ENCODE assay signal across 26 cellular contexts in the genomic region with DNA sequence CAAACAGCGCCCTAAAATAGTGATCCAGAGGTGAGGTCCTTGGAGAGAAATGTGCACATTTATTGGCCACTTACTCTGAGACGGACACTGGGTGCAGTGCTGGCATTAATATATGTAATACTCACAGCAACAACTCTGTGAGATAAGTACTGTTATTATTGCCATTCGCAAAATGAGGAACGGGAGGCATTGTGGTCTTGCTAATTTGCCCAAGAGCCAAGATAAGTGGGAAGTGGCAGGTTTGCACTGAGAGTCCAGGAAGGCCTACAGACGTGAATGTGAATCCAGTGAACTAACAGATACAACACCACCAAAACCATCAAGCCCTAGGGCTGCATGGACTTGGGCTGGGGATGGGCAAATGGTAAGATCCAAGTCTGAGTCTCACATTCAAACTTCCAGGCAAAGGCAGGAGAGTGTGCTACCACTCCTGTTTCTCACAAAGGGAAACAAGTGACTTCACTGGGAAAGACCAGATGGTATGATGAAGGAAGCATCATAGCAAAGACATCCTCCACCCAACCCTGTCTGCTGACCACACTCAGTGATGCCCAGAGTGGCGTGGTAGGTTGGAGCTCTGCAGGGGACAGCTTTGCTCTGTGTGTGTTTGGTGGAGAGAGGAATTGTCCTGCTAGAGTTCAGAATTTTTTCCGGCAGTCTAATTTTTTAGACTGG. TPM values are rescaled to one million over a fixed set of nuclear protein-coding genes. Genes with fewer than 3 reads are reported as not detected.
DNase-seq lines count a peak whose midpoint lies in the region; ATAC-seq and TF ChIP-seq lines count a peak whose summit lies in the region.
"Had no signal": no experiment of that assay in that cellular context is flagged by ENCODE, and none has a peak within 500 bp of the region (broad histone marks: within the 10 kb centered on the region; RNA-seq: fewer than 3 reads in every experiment).

No MANE protein-coding gene starts in this region.

- no peaks in the 10 kb centered on the region for H3K27me3 Mint-ChIP-seq in activated CD4-positive, alpha-beta memory T cell treated with anti-CD3 and anti-CD28 coated beads, Interleukin-2, amount 10 ng/mL, durations not matched to agents 7 days and 5 days
- peaks cover 3% of the 10 kb centered on the region for H3K27me3 Mint-ChIP-seq in activated CD4-positive, alpha-beta memory T cell treated with anti-CD3 and anti-CD28 coated beads for 36 hours
- H3K27me3 Mint-ChIP-seq in activated T-helper 1 cell treated with anti-CD3 and anti-CD28 coated beads, Interleukin-12 subunit alpha, Interleukin-12 subunit beta, Interleukin-2, Interleukin-4 antibody, amounts not matched to agents 30 ng/mL and 10 ng/mL and 1 ng/mL, durations not matched to agents 14 hours and 24 hours and 36 hours (ENCODE audit: insufficient read depth) = no peaks in the 10 kb centered on the region
- H3K27me3 Mint-ChIP-seq: activated CD4-positive, alpha-beta T cell treated with anti-CD3 and anti-CD28 coated beads, Interleukin-2, amount 10 ng/mL, durations not matched to agents 7 days and 5 days; stimulated activated memory B cell treated with anti-CD40 and anti-IgM and Interleukin-4, amounts not matched to agents 10 μg/mL and 1 μg/mL and 100 μg/mL, for 72 hours had no signal

- no peaks in the 10 kb centered on the region for H3K9me3 Mint-ChIP-seq in activated CD4-positive, alpha-beta memory T cell treated with anti-CD3 and anti-CD28 coated beads, Interleukin-2, amount 10 ng/mL, durations not matched to agents 7 days and 5 days
- no peaks in the 10 kb centered on the region for H3K9me3 Mint-ChIP-seq in activated CD4-positive, alpha-beta memory T cell treated with anti-CD3 and anti-CD28 coated beads for 36 hours
- no peaks in the 10 kb centered on the region for H3K9me3 Mint-ChIP-seq in activated T-helper 1 cell treated with anti-CD3 and anti-CD28 coated beads, Interleukin-12 subunit alpha, Interleukin-12 subunit beta, Interleukin-2, Interleukin-4 antibody, amounts not matched to agents 30 ng/mL and 10 ng/mL and 1 ng/mL, durations not matched to agents 14 hours and 24 hours and 36 hours
- H3K9me3 Mint-ChIP-seq: activated CD4-positive, alpha-beta T cell treated with anti-CD3 and anti-CD28 coated beads, Interleukin-2, amount 10 ng/mL, durations not matched to agents 7 days and 5 days; activated naive CD8-positive, alpha-beta T cell treated with anti-CD3 and anti-CD28 coated beads for 36 hours; stimulated activated memory B cell treated with anti-CD40 and anti-IgM and Interleukin-4, amounts not matched to agents 10 μg/mL and 1 μg/mL and 100 μg/mL, for 72 hours had no signal

- H3K36me3 ChIP-seq in osteoblast (ENCODE audit: insufficient read depth, low read length) = no peaks in the 10 kb centered on the region
- H3K36me3 ChIP-seq: right atrium auricular region, tibial artery had no signal

- ATAC-seq in HG03097 (IDR thresholded peaks at IDR 0.05; ENCODE audit: low FRiP score, unreplicated experiment) = no peak
- ATAC-seq: body of pancreas; left colon; stimulated activated memory B cell treated with anti-CD40 and anti-IgM and Interleukin-4, amounts not matched to agents 10 μg/mL and 1 μg/mL and 100 μg/mL, for 72 hours had no signal

- intact Hi-C loops in activated CD4-positive, alpha-beta memory T cell treated with anti-CD3 and anti-CD28 coated beads for 36 hours (cut with micrococcal nuclease) = no loop called here
- intact Hi-C loops in activated T-helper 1 cell treated with anti-CD3 and anti-CD28 coated beads, Interleukin-12 subunit alpha, Interleukin-12 subunit beta, Interleukin-2, Interleukin-4 antibody, amounts not matched to agents 30 ng/mL and 10 ng/mL and 1 ng/mL, durations not matched to agents 14 hours and 24 hours and 36 hours (cut with micrococcal nuclease) = no loop called here

- peaks cover 1% of the 10 kb centered on the region for H3K4me1 ChIP-seq in osteoblast (ENCODE audit: insufficient read depth, low read length)
- H3K4me1 ChIP-seq: body of pancreas, tibial artery had no signal

- POLR2A ChIA-PET in activated CD4-positive, alpha-beta memory T cell treated with anti-CD3 and anti-CD28 coated beads, Interleukin-2, amount 10 ng/mL, durations not matched to agents 7 days and 5 days (lab: Charles Lee) = no interaction called here
- POLR2A ChIA-PET in activated CD4-positive, alpha-beta memory T cell treated with anti-CD3 and anti-CD28 coated beads for 36 hours (lab: Charles Lee) = no interaction called here

- H3K4me1 Mint-ChIP-seq in activated CD4-positive, alpha-beta memory T cell treated with anti-CD3 and anti-CD28 coated beads, Interleukin-2, amount 10 ng/mL, durations not matched to agents 7 days and 5 days = peaks cover 65% of the 10 kb centered on the region
- peaks cover 44% of the 10 kb centered on the region for H3K4me1 Mint-ChIP-seq in activated CD4-positive, alpha-beta memory T cell treated with anti-CD3 and anti-CD28 coated beads for 36 hours (ENCODE audit: low read depth)
- peaks cover 27% of the 10 kb centered on the region for H3K4me1 Mint-ChIP-seq in activated T-helper 1 cell treated with anti-CD3 and anti-CD28 coated beads, Interleukin-12 subunit alpha, Interleukin-12 subunit beta, Interleukin-2, Interleukin-4 antibody, amounts not matched to agents 30 ng/mL and 10 ng/mL and 1 ng/mL, durations not matched to agents 14 hours and 24 hours and 36 hours (ENCODE audit: low read depth)

- H3K27ac Mint-ChIP-seq in activated CD4-positive, alpha-beta memory T cell treated with anti-CD3 and anti-CD28 coated beads, Interleukin-2, amount 10 ng/mL, durations not matched to agents 7 days and 5 days = peak overlapping the region; percentile 40
- H3K27ac Mint-ChIP-seq in activated CD4-positive, alpha-beta memory T cell treated with anti-CD3 and anti-CD28 coated beads for 36 hours = no peak overlapping the region
- H3K27ac Mint-ChIP-seq in activated T-helper 1 cell treated with anti-CD3 and anti-CD28 coated beads, Interleukin-12 subunit alpha, Interleukin-12 subunit beta, Interleukin-2, Interleukin-4 antibody, amounts not matched to agents 30 ng/mL and 10 ng/mL and 1 ng/mL, durations not matched to agents 14 hours and 24 hours and 36 hours = peak overlapping the region; percentile 11
- H3K27ac Mint-ChIP-seq: activated CD4-positive, alpha-beta T cell treated with anti-CD3 and anti-CD28 coated beads, Interleukin-2, amount 10 ng/mL, durations not matched to agents 7 days and 5 days; activated naive CD8-positive, alpha-beta T cell treated with anti-CD3 and anti-CD28 coated beads for 36 hours had no signal

- H3K27me3 ChIP-seq in osteoblast (ENCODE audit: insufficient read depth, low read length) = no peaks in the 10 kb centered on the region
- H3K27me3 ChIP-seq: body of pancreas, right atrium auricular region, tibial artery had no signal

- no peak overlapping the region for H3K4me2 ChIP-seq in osteoblast (ENCODE audit: insufficient read depth, low read length)

- no peak overlapping the region for H3K4me3 Mint-ChIP-seq in activated CD4-positive, alpha-beta memory T cell treated with anti-CD3 and anti-CD28 coated beads, Interleukin-2, amount 10 ng/mL, durations not matched to agents 7 days and 5 days
- no peak overlapping the region for H3K4me3 Mint-ChIP-seq in activated CD4-positive, alpha-beta memory T cell treated with anti-CD3 and anti-CD28 coated beads for 36 hours
- no peak overlapping the region for H3K4me3 Mint-ChIP-seq in activated T-helper 1 cell treated with anti-CD3 and anti-CD28 coated beads, Interleukin-12 subunit alpha, Interleukin-12 subunit beta, Interleukin-2, Interleukin-4 antibody, amounts not matched to agents 30 ng/mL and 10 ng/mL and 1 ng/mL, durations not matched to agents 14 hours and 24 hours and 36 hours
- H3K4me3 Mint-ChIP-seq: activated CD4-positive, alpha-beta T cell treated with anti-CD3 and anti-CD28 coated beads, Interleukin-2, amount 10 ng/mL, durations not matched to agents 7 days and 5 days; activated naive CD8-positive, alpha-beta T cell treated with anti-CD3 and anti-CD28 coated beads for 36 hours; stimulated activated memory B cell treated with anti-CD40 and anti-IgM and Interleukin-4, amounts not matched to agents 10 μg/mL and 1 μg/mL and 100 μg/mL, for 72 hours had no signal

- H3K36me3 Mint-ChIP-seq in activated CD4-positive, alpha-beta memory T cell treated with anti-CD3 and anti-CD28 coated beads, Interleukin-2, amount 10 ng/mL, durations not matched to agents 7 days and 5 days (ENCODE audit: low read depth) = peaks cover 41% of the 10 kb centered on the region
- peaks cover 19% of the 10 kb centered on the region for H3K36me3 Mint-ChIP-seq in activated CD4-positive, alpha-beta memory T cell treated with anti-CD3 and anti-CD28 coated beads for 36 hours
- H3K36me3 Mint-ChIP-seq in activated T-helper 1 cell treated with anti-CD3 and anti-CD28 coated beads, Interleukin-12 subunit alpha, Interleukin-12 subunit beta, Interleukin-2, Interleukin-4 antibody, amounts not matched to agents 30 ng/mL and 10 ng/mL and 1 ng/mL, durations not matched to agents 14 hours and 24 hours and 36 hours (ENCODE audit: low read depth) = peaks cover 6% of the 10 kb centered on the region
- H3K36me3 Mint-ChIP-seq: activated naive CD8-positive, alpha-beta T cell treated with anti-CD3 and anti-CD28 coated beads for 36 hours had no signal

- no peak for TF ChIP-seq CTCF in osteoblast (IDR thresholded peaks at IDR 0.05; ENCODE audit: extremely low read depth, low read depth, low read length)

- H3K9me3 ChIP-seq in osteoblast (ENCODE audit: low read depth, low read length) = no peaks in the 10 kb centered on the region
- H3K9me3 ChIP-seq: body of pancreas, right atrium auricular region, tibial artery had no signal

- H3K4me3 ChIP-seq in osteoblast (ENCODE audit: insufficient read depth, low read length) = no peak overlapping the region
- H3K4me3 ChIP-seq: body of pancreas, coronary artery, right atrium auricular region, tibial artery had no signal

- H4K20me1 ChIP-seq in osteoblast (ENCODE audit: insufficient read depth, low read length) = no peaks in the 10 kb centered on the region

- no peaks in the 10 kb centered on the region for H3K79me2 ChIP-seq in osteoblast (ENCODE audit: insufficient read depth, low read length)

- DNase-seq in activated CD4-positive, alpha-beta memory T cell treated with anti-CD3 and anti-CD28 coated beads, Interleukin-2, amount 10 ng/mL, durations not matched to agents 7 days and 5 days = no peak
- DNase-seq in activated CD4-positive, alpha-beta memory T cell treated with anti-CD3 and anti-CD28 coated beads for 36 hours = no peak
- DNase-seq in NOMO-1 (lab: John Stamatoyannopoulos, UW; ENCODE audit: unreplicated experiment in 2 of 2) = peak; percentile 62 to 66
- DNase-seq in activated T-helper 1 cell treated with anti-CD3 and anti-CD28 coated beads, Interleukin-12 subunit alpha, Interleukin-12 subunit beta, Interleukin-2, Interleukin-4 antibody, amounts not matched to agents 30 ng/mL and 10 ng/mL and 1 ng/mL, durations not matched to agents 14 hours and 24 hours and 36 hours (ENCODE audit: low spot score) = no peak
- DNase-seq in osteoblast (ENCODE audit: insufficient read length, low spot score, missing footprints) = peak; percentile 85
- DNase-seq in SK-N-DZ (ENCODE audit: low spot score) = no peak
- DNase-seq in stimulated activated CD8-positive, alpha-beta memory T cell treated with anti-CD3 and anti-CD28 coated beads, Interleukin-4, amount 100 ng/mL, for 48 hours = no peak
- DNase-seq: activated CD4-positive, alpha-beta T cell treated with anti-CD3 and anti-CD28 coated beads, Interleukin-2, amount 10 ng/mL, durations not matched to agents 7 days and 5 days; activated naive CD8-positive, alpha-beta T cell treated with anti-CD3 and anti-CD28 coated beads for 36 hours; activated T-cell treated with anti-CD3 and anti-CD28 coated beads, Interleukin-2, amount 50 U/mL, for 48 hours; body of pancreas; C1 segment of cervical spinal cord; left colon; NCI-H1930; NCI-H524; nucleus accumbens; SIG-M5; T-helper 9 cell; tibial artery had no signal

- H3K27ac ChIP-seq in osteoblast (ENCODE audit: low read depth, low read length) = no peak overlapping the region
- H3K27ac ChIP-seq: 22Rv1, body of pancreas, coronary artery, right atrium auricular region, tibial artery had no signal

- no peak overlapping the region for H2AFZ ChIP-seq in osteoblast (ENCODE audit: low read length)

- CTCF ChIA-PET in activated CD4-positive, alpha-beta memory T cell treated with anti-CD3 and anti-CD28 coated beads, Interleukin-2, amount 10 ng/mL, durations not matched to agents 7 days and 5 days (lab: Charles Lee) = no interaction called here
- CTCF ChIA-PET in activated CD4-positive, alpha-beta memory T cell treated with anti-CD3 and anti-CD28 coated beads for 36 hours (lab: Charles Lee) = interaction anchor here (1.0 kb wide), 1 partner anchor 239 kb away, joined by 3 read pairs; no protein-coding TSS in a partner anchor

RNA-seq across cellular contexts. Expression of a gene that starts 19.2 kb away (rescaled TPM):
- 100 to 1,000 TPM in 1 of 2 experiments, 10 to 100 TPM in 1; 98.2 to 100 TPM for total RNA-seq in activated CD4-positive, alpha-beta memory T cell treated with anti-CD3 and anti-CD28 coated beads, Interleukin-2, amount 10 ng/mL, durations not matched to agents 7 days and 5 days
- 100 to 1,000 TPM; 106 to 108 TPM for total RNA-seq in activated CD4-positive, alpha-beta memory T cell treated with anti-CD3 and anti-CD28 coated beads for 36 hours
- 16.2 and 16.7 TPM in 2 replicates for total RNA-seq in activated T-helper 1 cell treated with anti-CD3 and anti-CD28 coated beads, Interleukin-12 subunit alpha, Interleukin-12 subunit beta, Interleukin-2, Interleukin-4 antibody, amounts not matched to agents 30 ng/mL and 10 ng/mL and 1 ng/mL, durations not matched to agents 14 hours and 24 hours and 36 hours
- 0.59 TPM in 1 of 2 replicates, not detected in the other for total RNA-seq in osteoblast
- polyA plus RNA-seq in SK-N-DZ (2014; cell fraction: cytosol; rRNA removed) = 2.6 and 4.7 TPM in 2 replicates
- 5.3 and 8.4 TPM in 2 replicates for polyA plus RNA-seq in SK-N-DZ (2014; cell fraction: nucleus; rRNA removed)

RNA-seq across cellular contexts. Expression of a gene that starts 35.1 kb away (rescaled TPM):
- under 1 TPM; 0.15 to 0.33 TPM for total RNA-seq in activated CD4-positive, alpha-beta memory T cell treated with anti-CD3 and anti-CD28 coated beads, Interleukin-2, amount 10 ng/mL, durations not matched to agents 7 days and 5 days
- not detected for total RNA-seq in activated CD4-positive, alpha-beta memory T cell treated with anti-CD3 and anti-CD28 coated beads for 36 hours
- not detected in 2 replicates for total RNA-seq in activated T-helper 1 cell treated with anti-CD3 and anti-CD28 coated beads, Interleukin-12 subunit alpha, Interleukin-12 subunit beta, Interleukin-2, Interleukin-4 antibody, amounts not matched to agents 30 ng/mL and 10 ng/mL and 1 ng/mL, durations not matched to agents 14 hours and 24 hours and 36 hours
- total RNA-seq in osteoblast = not detected in 2 replicates
- polyA plus RNA-seq in SK-N-DZ (2014; cell fraction: cytosol; rRNA removed) = not detected in 2 replicates
- polyA plus RNA-seq in SK-N-DZ (2014; cell fraction: nucleus; rRNA removed) = not detected in 2 replicates
- total RNA-seq: activated CD4-positive, alpha-beta T cell treated with anti-CD3 and anti-CD28 coated beads, Interleukin-2, amount 10 ng/mL, durations not matched to agents 7 days and 5 days; activated naive CD8-positive, alpha-beta T cell treated with anti-CD3 and anti-CD28 coated beads for 36 hours; body of pancreas; frontal cortex; left colon; right atrium auricular region had no signal

RNA-seq across cellular contexts. Expression of a gene that starts 53.6 kb away (rescaled TPM):
- total RNA-seq in activated CD4-positive, alpha-beta memory T cell treated with anti-CD3 and anti-CD28 coated beads, Interleukin-2, amount 10 ng/mL, durations not matched to agents 7 days and 5 days = under 1 TPM; 0.10 TPM
- total RNA-seq in activated CD4-positive, alpha-beta memory T cell treated with anti-CD3 and anti-CD28 coated beads for 36 hours = under 1 TPM; 0.10 to 0.24 TPM
- total RNA-seq in activated T-helper 1 cell treated with anti-CD3 and anti-CD28 coated beads, Interleukin-12 subunit alpha, Interleukin-12 subunit beta, Interleukin-2, Interleukin-4 antibody, amounts not matched to agents 30 ng/mL and 10 ng/mL and 1 ng/mL, durations not matched to agents 14 hours and 24 hours and 36 hours = 0.20 and 0.23 TPM in 2 replicates
- total RNA-seq in osteoblast = 10.1 and 14.1 TPM in 2 replicates
- polyA plus RNA-seq in SK-N-DZ (2014; cell fraction: cytosol; rRNA removed) = 2.8 and 3.8 TPM in 2 replicates
- 2.0 and 2.2 TPM in 2 replicates for polyA plus RNA-seq in SK-N-DZ (2014; cell fraction: nucleus; rRNA removed)
- total RNA-seq: activated naive CD8-positive, alpha-beta T cell treated with anti-CD3 and anti-CD28 coated beads for 36 hours; OCI-LY7 had no signal

Comparison
In these comparisons a context has a peak if more than half of its experiments do, and no peak if none do; other contexts are left out.
1. DNase-seq: peak in NOMO-1 (2 of 2) and osteoblast (single experiment); none in activated CD4-positive, alpha-beta memory T cell treated with anti-CD3 and anti-CD28 coated beads, Interleukin-2, amount 10 ng/mL, durations not matched to agents 7 days and 5 days (single experiment), activated CD4-positive, alpha-beta memory T cell treated with anti-CD3 and anti-CD28 coated beads for 36 hours (single experiment), activated T-helper 1 cell treated with anti-CD3 and anti-CD28 coated beads, Interleukin-12 subunit alpha, Interleukin-12 subunit beta, Interleukin-2, Interleukin-4 antibody, amounts not matched to agents 30 ng/mL and 10 ng/mL and 1 ng/mL, durations not matched to agents 14 hours and 24 hours and 36 hours (single experiment), SK-N-DZ (single experiment) and stimulated activated CD8-positive, alpha-beta memory T cell treated with anti-CD3 and anti-CD28 coated beads, Interleukin-4, amount 100 ng/mL, for 48 hours (single experiment).
2. RNA of a gene that starts 19.2 kb away (total RNA-seq): 106 to 108 TPM in activated CD4-positive, alpha-beta memory T cell treated with anti-CD3 and anti-CD28 coated beads for 36 hours, 98.2 to 100 TPM in activated CD4-positive, alpha-beta memory T cell treated with anti-CD3 and anti-CD28 coated beads, Interleukin-2, amount 10 ng/mL, durations not matched to agents 7 days and 5 days and 16.2 to 16.7 TPM in activated T-helper 1 cell treated with anti-CD3 and anti-CD28 coated beads, Interleukin-12 subunit alpha, Interleukin-12 subunit beta, Interleukin-2, Interleukin-4 antibody, amounts not matched to agents 30 ng/mL and 10 ng/mL and 1 ng/mL, durations not matched to agents 14 hours and 24 hours and 36 hours; 0.59 TPM in osteoblast; every median in the first group is over 10 times any median in the second.